1 cellular context compared by ENCODE assay signal in genomic region chr17:30104575-30105339, GRCh38.
TF ChIP-seq lines count a peak whose summit lies in the region.

No MANE protein-coding gene starts in this region.

TF ChIP-seq in HepG2, 621 proteins besides CTCF, POLR2A, EP300 and RAD21 (continued from another document and continues in another):
- TF ChIP-seq HNF1A (IDR thresholded peaks at IDR 0.05; ENCODE audit: low read depth), result no peak
- TF ChIP-seq HNF1A (CRISPR knock-in tag; IDR thresholded peaks at IDR 0.05; ENCODE audit: borderline replicate concordance), result no peak
- TF ChIP-seq ZNF788 (CRISPR knock-in tag; IDR thresholded peaks at IDR 0.05; ENCODE audit: borderline replicate concordance), result no peak; the same call in 1 of the 2 replicates
- TF ChIP-seq ZNF432 (CRISPR knock-in tag; IDR thresholded peaks at IDR 0.05; ENCODE audit: borderline replicate concordance), result no peak
- no peak for TF ChIP-seq ZNF891 (CRISPR knock-in tag; IDR thresholded peaks at IDR 0.05)
- TF ChIP-seq MEF2D (CRISPR knock-in tag; IDR thresholded peaks at IDR 0.05), result no peak
- TF ChIP-seq SMAD3 (CRISPR knock-in tag; IDR thresholded peaks at IDR 0.05), result peak; percentile 18; the same call in 1 of the 2 replicates
- TF ChIP-seq SMYD3 (CRISPR knock-in tag; IDR thresholded peaks at IDR 0.05), result no peak
- 0 out of 2 replicates have a peak, but pooled peaks have one; percentile 61 for TF ChIP-seq ZNF256 (CRISPR knock-in tag; conservative IDR thresholded peaks at IDR 0.05)
- TF ChIP-seq ZNF501 (CRISPR knock-in tag; IDR thresholded peaks at IDR 0.05), result peak; percentile 91
- no peak for TF ChIP-seq KLF12 (CRISPR knock-in tag; IDR thresholded peaks at IDR 0.05; ENCODE audit: borderline replicate concordance)
- TF ChIP-seq, protein P1, sequence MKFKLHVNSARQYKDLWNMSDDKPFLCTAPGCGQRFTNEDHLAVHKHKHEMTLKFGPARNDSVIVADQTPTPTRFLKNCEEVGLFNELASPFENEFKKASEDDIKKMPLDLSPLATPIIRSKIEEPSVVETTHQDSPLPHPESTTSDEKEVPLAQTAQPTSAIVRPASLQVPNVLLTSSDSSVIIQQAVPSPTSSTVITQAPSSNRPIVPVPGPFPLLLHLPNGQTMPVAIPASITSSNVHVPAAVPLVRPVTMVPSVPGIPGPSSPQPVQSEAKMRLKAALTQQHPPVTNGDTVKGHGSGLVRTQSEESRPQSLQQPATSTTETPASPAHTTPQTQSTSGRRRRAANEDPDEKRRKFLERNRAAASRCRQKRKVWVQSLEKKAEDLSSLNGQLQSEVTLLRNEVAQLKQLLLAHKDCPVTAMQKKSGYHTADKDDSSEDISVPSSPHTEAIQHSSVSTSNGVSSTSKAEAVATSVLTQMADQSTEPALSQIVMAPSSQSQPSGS (CRISPR knock-in tag; IDR thresholded peaks at IDR 0.05), result no peak
- 0 out of 2 replicates have a peak, but pooled peaks have one; percentile 14 for TF ChIP-seq THRA (CRISPR knock-in tag; IDR thresholded peaks at IDR 0.05; ENCODE audit: borderline replicate concordance)
- TF ChIP-seq TMF1 (CRISPR knock-in tag; IDR thresholded peaks at IDR 0.05; ENCODE audit: low read depth), result no peak
- peak; percentile 1; the same call in 1 of the 2 replicates for TF ChIP-seq NFE2L2 (IDR thresholded peaks at IDR 0.05; ENCODE audit: low read length)
- 0 out of 2 replicates have a peak, but pooled peaks have one; percentile 8 for TF ChIP-seq ZNF777 (CRISPR knock-in tag; IDR thresholded peaks at IDR 0.05)
- TF ChIP-seq ZNF772 (CRISPR knock-in tag; IDR thresholded peaks at IDR 0.05), result peak; percentile 32; the same call in 1 of the 2 replicates
- TF ChIP-seq ZNF629 (CRISPR knock-in tag; conservative IDR thresholded peaks at IDR 0.05), result 0 out of 2 replicates have a peak, but pooled peaks have one; percentile 19
- TF ChIP-seq ZNF770 (CRISPR knock-in tag; IDR thresholded peaks at IDR 0.05), result 0 out of 2 replicates have a peak, but pooled peaks have one; percentile 41
- TF ChIP-seq SRSF4 (IDR thresholded peaks at IDR 0.05; ENCODE audit: low read depth, low read length, poor library complexity, severe bottlenecking), result no peak
- TF ChIP-seq, protein P2, sequence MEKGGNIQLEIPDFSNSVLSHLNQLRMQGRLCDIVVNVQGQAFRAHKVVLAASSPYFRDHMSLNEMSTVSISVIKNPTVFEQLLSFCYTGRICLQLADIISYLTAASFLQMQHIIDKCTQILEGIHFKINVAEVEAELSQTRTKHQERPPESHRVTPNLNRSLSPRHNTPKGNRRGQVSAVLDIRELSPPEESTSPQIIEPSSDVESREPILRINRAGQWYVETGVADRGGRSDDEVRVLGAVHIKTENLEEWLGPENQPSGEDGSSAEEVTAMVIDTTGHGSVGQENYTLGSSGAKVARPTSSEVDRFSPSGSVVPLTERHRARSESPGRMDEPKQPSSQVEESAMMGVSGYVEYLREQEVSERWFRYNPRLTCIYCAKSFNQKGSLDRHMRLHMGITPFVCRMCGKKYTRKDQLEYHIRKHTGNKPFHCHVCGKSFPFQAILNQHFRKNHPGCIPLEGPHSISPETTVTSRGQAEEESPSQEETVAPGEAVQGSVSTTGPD (CRISPR knock-in tag; IDR thresholded peaks at IDR 0.05), result no peak
- TF ChIP-seq ATF5 (CRISPR knock-in tag; IDR thresholded peaks at IDR 0.05; ENCODE audit: low read depth), result no peak
- no peak for TF ChIP-seq IRX3 (CRISPR knock-in tag; IDR thresholded peaks at IDR 0.05; ENCODE audit: borderline replicate concordance, low read depth)
- TF ChIP-seq AGO2 (optimal IDR thresholded peaks at IDR 0.05; ENCODE audit: low read depth, low read length), result no peak
- TF ChIP-seq ZNF441 (CRISPR knock-in tag; IDR thresholded peaks at IDR 0.05; ENCODE audit: borderline replicate concordance), result no peak
- TF ChIP-seq TBX3 (IDR thresholded peaks at IDR 0.05; ENCODE audit: borderline replicate concordance), result peak; percentile 79; the same call in 1 of the 2 replicates
- TF ChIP-seq ZNF790 (CRISPR knock-in tag; IDR thresholded peaks at IDR 0.05; ENCODE audit: borderline replicate concordance), result no peak
- TF ChIP-seq ZC3H4 (CRISPR knock-in tag; IDR thresholded peaks at IDR 0.05; ENCODE audit: borderline replicate concordance), result no peak
- no peak; the same call in 1 of the 2 replicates for TF ChIP-seq ZNF12 (CRISPR knock-in tag; IDR thresholded peaks at IDR 0.05)
- TF ChIP-seq TRIM24 (CRISPR knock-in tag; IDR thresholded peaks at IDR 0.05), result no peak
- TF ChIP-seq ZNF503 (CRISPR knock-in tag; IDR thresholded peaks at IDR 0.05), result 0 out of 2 replicates have a peak, but pooled peaks have one; percentile 35
- TF ChIP-seq, protein P3, sequence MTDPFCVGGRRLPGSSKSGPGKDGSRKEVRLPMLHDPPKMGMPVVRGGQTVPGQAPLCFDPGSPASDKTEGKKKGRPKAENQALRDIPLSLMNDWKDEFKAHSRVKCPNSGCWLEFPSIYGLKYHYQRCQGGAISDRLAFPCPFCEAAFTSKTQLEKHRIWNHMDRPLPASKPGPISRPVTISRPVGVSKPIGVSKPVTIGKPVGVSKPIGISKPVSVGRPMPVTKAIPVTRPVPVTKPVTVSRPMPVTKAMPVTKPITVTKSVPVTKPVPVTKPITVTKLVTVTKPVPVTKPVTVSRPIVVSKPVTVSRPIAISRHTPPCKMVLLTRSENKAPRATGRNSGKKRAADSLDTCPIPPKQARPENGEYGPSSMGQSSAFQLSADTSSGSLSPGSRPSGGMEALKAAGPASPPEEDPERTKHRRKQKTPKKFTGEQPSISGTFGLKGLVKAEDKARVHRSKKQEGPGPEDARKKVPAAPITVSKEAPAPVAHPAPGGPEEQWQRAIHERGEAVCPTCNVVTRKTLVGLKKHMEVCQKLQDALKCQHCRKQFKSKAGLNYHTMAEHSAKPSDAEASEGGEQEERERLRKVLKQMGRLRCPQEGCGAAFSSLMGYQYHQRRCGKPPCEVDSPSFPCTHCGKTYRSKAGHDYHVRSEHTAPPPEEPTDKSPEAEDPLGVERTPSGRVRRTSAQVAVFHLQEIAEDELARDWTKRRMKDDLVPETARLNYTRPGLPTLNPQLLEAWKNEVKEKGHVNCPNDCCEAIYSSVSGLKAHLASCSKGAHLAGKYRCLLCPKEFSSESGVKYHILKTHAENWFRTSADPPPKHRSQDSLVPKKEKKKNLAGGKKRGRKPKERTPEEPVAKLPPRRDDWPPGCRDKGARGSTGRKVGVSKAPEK (CRISPR knock-in tag; IDR thresholded peaks at IDR 0.05; ENCODE audit: borderline replicate concordance), result no peak
- TF ChIP-seq GMEB2 (CRISPR knock-in tag; IDR thresholded peaks at IDR 0.05; ENCODE audit: low read depth), result no peak
- TF ChIP-seq ZNF513 (CRISPR knock-in tag; conservative IDR thresholded peaks at IDR 0.05), result no peak
